Comparison of ENCODE assay signal across 8 cellular contexts in the genomic region with DNA sequence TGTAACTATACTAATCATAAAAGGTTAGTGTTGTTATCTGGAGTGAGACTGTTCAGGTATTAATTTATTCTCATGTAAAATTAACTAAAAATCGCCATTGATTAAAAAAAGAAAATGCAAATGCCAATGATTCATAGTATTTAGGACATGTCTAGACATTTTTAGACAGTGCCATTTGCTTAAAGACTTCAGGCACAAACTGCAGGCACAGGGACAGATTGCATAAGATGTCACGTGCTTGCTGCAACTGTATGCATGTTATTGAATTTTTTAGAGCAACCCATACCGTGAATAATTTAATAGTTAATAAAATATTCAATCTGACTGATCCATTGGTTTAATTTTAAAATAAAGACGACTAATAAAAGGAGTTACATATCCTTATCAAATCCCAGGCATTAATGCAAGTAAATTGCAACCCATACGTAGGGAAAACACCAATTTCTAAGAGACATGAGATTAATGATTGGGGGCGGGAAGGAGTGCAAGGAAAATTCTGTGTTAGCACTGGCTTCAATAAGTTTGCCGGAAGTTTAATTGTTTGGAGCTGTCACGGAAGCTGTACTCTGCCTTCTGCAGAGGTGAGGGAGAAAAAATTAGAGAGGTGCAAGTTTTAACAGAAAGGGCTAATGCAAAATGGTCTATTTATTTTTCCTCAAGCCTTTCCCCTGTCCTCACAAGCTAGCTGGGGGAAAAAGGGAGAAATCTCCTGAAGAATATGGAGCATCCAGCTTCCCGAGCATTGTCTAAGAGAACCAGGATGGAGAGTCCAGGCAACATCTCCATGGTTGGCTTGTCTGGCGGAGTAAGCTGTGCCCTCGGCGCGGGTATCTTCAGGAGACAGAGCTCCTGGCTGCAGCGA. TPM values are rescaled to one million over a fixed set of nuclear protein-coding genes. Genes with fewer than 3 reads are reported as not detected.
A peak's percentile ranks its signal among the peaks of the same experiment; 100 is the strongest.
DNase-seq lines count a peak whose midpoint lies in the region; ATAC-seq and TF ChIP-seq lines count a peak whose summit lies in the region.

No MANE protein-coding gene starts in this region.

- TF ChIP-seq CTCF in gastroesophageal sphincter (IDR thresholded peaks at IDR 0.05) (no peak), retinal pigment epithelial cell (conservative IDR thresholded peaks at IDR 0.05; ENCODE audit: low read depth, low read length) (no peak), spleen (IDR thresholded peaks at IDR 0.05 in 8 of 11, conservative IDR thresholded peaks at IDR 0.05 in 3 of 11) (no peak)

- H3K27me3 ChIP-seq in H7 (ENCODE audit: control insufficient read depth, insufficient read depth, low read length) (peaks cover 3% of the 10 kb centered on the region; the same call in 1 of the 2 replicates), gastroesophageal sphincter (peaks cover 48% of the 10 kb centered on the region), spleen (replicated peaks in 1 of 7) (peaks cover 0 to 72% (median 44%) of the 10 kb centered on the region in 7 donors)

- no peaks in the 10 kb centered on the region for H3K36me3 ChIP-seq in H7 (replicated peaks; ENCODE audit: control insufficient read depth, insufficient read depth, low read length)
- H3K36me3 ChIP-seq in gastroesophageal sphincter, result no peaks in the 10 kb centered on the region
- H3K36me3 ChIP-seq in spleen, result no peaks in the 10 kb centered on the region

- peak overlapping the region; percentile 93 for H3K4me3 ChIP-seq in H7 (ENCODE audit: insufficient read depth, low read depth, low read length)
- H3K4me3 ChIP-seq in gastroesophageal sphincter, result peak overlapping the region; percentile 36 to 58
- H3K4me3 ChIP-seq in retinal pigment epithelial cell (ENCODE audit: low read length), result peak overlapping the region; percentile 84
- peak overlapping the region in 4 of 8 donors; percentile 0 to 53 (median 22) for H3K4me3 ChIP-seq in spleen

- DNase-seq in H7, result no peak
- DNase-seq in SHP77 treated with DMSO at 0.1 percent for 48 hours (lab: John Stamatoyannopoulos, UW), result peak; percentile 28
- no peak for DNase-seq in retinal pigment epithelial cell (ENCODE audit: low read depth)
- DNase-seq in stimulated activated naive CD8-positive, alpha-beta T cell treated with anti-CD3 and anti-CD28 coated beads, Interleukin-15, Interleukin-2, amounts not matched to agents 100 U/mL and 50 U/mL, for 24 hours, result no peak
- DNase-seq in DMS114 treated with DMSO at 0.1 percent for 48 hours (lab: John Stamatoyannopoulos, UW; ENCODE audit: unreplicated experiment), result no peak
- no peak for DNase-seq in NCI-H1105 treated with DMSO at 0.1 percent for 48 hours (lab: John Stamatoyannopoulos, UW)
- no peak for DNase-seq in spleen

- WGBS in gastroesophageal sphincter (ENCODE audit: low coverage in 1 of 2), 2 donors, result 38 to 53% methylated on average over 8 of the region's 14 CpGs
- 8 to 10% (median 9%) methylated on average over 13 to 14 of the region's 14 CpGs for WGBS in spleen, 5 donors

- H3K27ac ChIP-seq in gastroesophageal sphincter (peak overlapping the region in 3 of 4 donors; percentile 21 to 77 (median 46)), spleen (no peak overlapping the region)

- TF ChIP-seq POLR2A in gastroesophageal sphincter (IDR thresholded peaks at IDR 0.05) (no peak), spleen (IDR thresholded peaks at IDR 0.05) (no peak)

- no peak for ATAC-seq in gastroesophageal sphincter
- ATAC-seq in stimulated activated naive CD8-positive, alpha-beta T cell treated with anti-CD3 and anti-CD28 coated beads, Interleukin-15, Interleukin-2, amounts not matched to agents 100 U/mL and 50 U/mL, for 24 hours, result no peak

- TF ChIP-seq EP300 in gastroesophageal sphincter (IDR thresholded peaks at IDR 0.05), result no peak

- H3K9me3 ChIP-seq in gastroesophageal sphincter (no peaks in the 10 kb centered on the region), spleen (no peaks in the 10 kb centered on the region)

- intact Hi-C loops in spleen (cut with DNase I; ENCODE audit: low total_unique reads), result no loop called here

- H3K4me1 ChIP-seq in gastroesophageal sphincter (peaks cover 0 to 39% (median 6%) of the 10 kb centered on the region in 3 donors), spleen (peaks cover 0 to 35% (median 23%) of the 10 kb centered on the region in 6 donors)

RNA-seq across cellular contexts. Expression of gene EDIL3, which starts 2.9 kb away (rescaled TPM):
- total RNA-seq in H7 (2014; rRNA removed; shearing (Covaris generic)), result 46.0 and 71.3 TPM in 2 replicates
- total RNA-seq in gastroesophageal sphincter (10 to 100 TPM; 12.2 to 26.9 (median 16.1) TPM), spleen (1 to 10 TPM in 6 of 7 donors, under 1 TPM in 1; 0.61 to 2.9 (median 2.4) TPM)
- 1 to 10 TPM in 2 of 3 donors, under 1 TPM in 1; 0.83 to 2.0 (median 1.1) TPM for polyA plus RNA-seq in spleen

Comparison
In these comparisons a context has a peak if more than half of its experiments do, and no peak if none do; other contexts are left out.
1. H3K27ac ChIP-seq: peak in gastroesophageal sphincter (3 of 4); none in spleen (0 of 8).